26 cellular contexts compared by ENCODE assay signal in genomic region chr2:120549841-120550240, GRCh38.
DNase-seq lines count a peak whose midpoint lies in the region; ATAC-seq, FAIRE-seq and TF ChIP-seq lines count a peak whose summit lies in the region.
"Had no signal": no experiment of that assay in that cellular context is flagged by ENCODE, and none has a peak within 500 bp of the region (broad histone marks: within the 10 kb centered on the region; RNA-seq: fewer than 3 reads in every experiment).

No MANE protein-coding gene starts in this region.

- no peak overlapping the region; a peak in 1 of 4 replicates for H4K8ac ChIP-seq in IMR-90 (ENCODE audit: low read depth in 2 of 2, low read length in 2 of 2)

- H3K56ac ChIP-seq in IMR-90 (ENCODE audit: extremely low read depth, insufficient read depth, low read length): no peak overlapping the region

- H3K4me1 ChIP-seq in IMR-90 (ENCODE audit: control insufficient read depth, insufficient read depth, low read length) (peaks cover 26% of the 10 kb centered on the region), HepG2 (ENCODE audit: insufficient read depth, low read length) (peaks cover 100% of the 10 kb centered on the region), subcutaneous abdominal adipose tissue (ENCODE audit: control insufficient read depth in 5 of 5, insufficient read depth in 5 of 5, low read length in 5 of 5) (peaks cover 32 to 63% (median 56%) of the 10 kb centered on the region in 5 donors)

- H2BK120ac ChIP-seq in IMR-90 (ENCODE audit: low read depth, low read length): 0 out of 2 replicates have a peak overlapping the region, but pooled peaks have one; percentile 7

- 57% methylated on average over 1 of the region's 6 CpGs; no CpG with 5 or more reads in 1 of the 2 experiments for WGBS in IMR-90 (ENCODE audit: extremely low coverage in 2 of 2, insufficient read length in 1 of 2), 2 experiments
- WGBS in HepG2 (ENCODE audit: low lambda C conversion rate): 92% methylated on average over 6 of the region's 6 CpGs

- TF ChIP-seq EP300 in HepG2 (IDR thresholded peaks at IDR 0.05; ENCODE audit: low read depth in 2 of 2, low read length in 2 of 2) (no peak), HepG2 (CRISPR knock-in tag; IDR thresholded peaks at IDR 0.05; ENCODE audit: borderline replicate concordance) (no peak)

- FAIRE-seq in HepG2 (lab: Jason Lieb, UNC): no peak
- FAIRE-seq: A549, GM12892, GM19239, H1 had no signal

- no peaks in the 10 kb centered on the region for H3K79me1 ChIP-seq in IMR-90 (ENCODE audit: low read depth in 1 of 2, low read length in 2 of 2)

- H2BK20ac ChIP-seq in IMR-90 (ENCODE audit: low read depth, low read length): peak overlapping the region; percentile 28; the same call in 1 of the 2 replicates

- no peak for TF ChIP-seq POLR2A in IMR-90 (IDR thresholded peaks at IDR 0.05; ENCODE audit: low read depth, low read length)
- no peak for TF ChIP-seq POLR2A in HepG2 (IDR thresholded peaks at IDR 0.05; ENCODE audit: insufficient read depth in 1 of 2, low read depth in 2 of 2, low read length in 2 of 2)

- H3K9me3 ChIP-seq in IMR-90 (ENCODE audit: control insufficient read depth, insufficient read depth, low read length): no peaks in the 10 kb centered on the region
- no peaks in the 10 kb centered on the region for H3K9me3 ChIP-seq in HepG2 (ENCODE audit: low read length)
- no peaks in the 10 kb centered on the region for H3K9me3 ChIP-seq in subcutaneous abdominal adipose tissue (ENCODE audit: control insufficient read depth in 5 of 5, low read length in 5 of 5)
- H3K9me3 ChIP-seq: A549; BLaER1 treated with 17β-estradiol and CSF1 and Interleukin-3, amounts not matched to agents 10 nM and 100 nM had no signal

- POLR2A ChIA-PET in IMR-90 (lab: Charles Lee; ENCODE audit: unreplicated experiment) (no interaction called here), HepG2 (lab: Yijun Ruan, JAX) (interaction anchor here (1.1 to 6.3 kb wide), 6 partner anchors 10 to 207 kb away, joined by 3 to 105 read pairs (median 4); no protein-coding TSS in a partner anchor)

- H3K27me3 ChIP-seq in IMR-90 (ENCODE audit: control insufficient read depth, insufficient read depth, low read length): peaks cover 6% of the 10 kb centered on the region; the same call in 1 of the 2 replicates
- H3K27me3 ChIP-seq in HepG2 (ENCODE audit: control insufficient read depth in 1 of 2, insufficient read depth in 2 of 2, low read length in 2 of 2): no peaks in the 10 kb centered on the region
- H3K27me3 ChIP-seq in subcutaneous abdominal adipose tissue (ENCODE audit: control insufficient read depth in 5 of 5, insufficient read depth in 4 of 5, low read length in 5 of 5): no peaks in the 10 kb centered on the region
- H3K27me3 ChIP-seq: BLaER1 treated with 17β-estradiol and CSF1 and Interleukin-3, amounts not matched to agents 10 nM and 100 nM had no signal

- H3K14ac ChIP-seq in IMR-90 (replicated peaks; ENCODE audit: low read depth, low read length): no peak overlapping the region

- peak overlapping the region; percentile 46; the same call in 1 of the 2 replicates for H4K91ac ChIP-seq in IMR-90 (ENCODE audit: insufficient read depth, low read depth, low read length)

- H3K4ac ChIP-seq in IMR-90 (ENCODE audit: low read depth, low read length): no peak overlapping the region

- H3K27ac ChIP-seq in IMR-90 (ENCODE audit: insufficient read depth, low read length) (no peak overlapping the region), HepG2 (ENCODE audit: extremely low read length, insufficient read depth, low read length) (peak overlapping the region; percentile 70), subcutaneous abdominal adipose tissue (ENCODE audit: low read depth, low read length) (peak overlapping the region; percentile 85)
- H3K27ac ChIP-seq: A549, PC-9 had no signal

- DNase-seq in DMS79 (lab: John Stamatoyannopoulos, UW): peak; percentile 30
- no peak for DNase-seq in IMR-90
- no peak for DNase-seq in HepG2 (ENCODE audit: low spot score)
- DNase-seq in SHP77 treated with DMSO at 0.1 percent for 48 hours (lab: John Stamatoyannopoulos, UW): no peak
- DNase-seq: AML-193; CD4-positive, alpha-beta T cell; DMS53; EL; GDM1; HCEC 1CT; Karpas-422; NCI-H1092 treated with DMSO at 0.1 percent for 48 hours; NCI-H1436; NCI-H187; NCI-H2081 treated with DMSO at 0.1 percent for 48 hours; NCI-H748 treated with DMSO at 0.1 percent for 48 hours; PC-9; SHP77 had no signal

- dilution Hi-C loops in IMR-90 (cut with HindIII; ENCODE audit: low sequenced_read_pairs, unreplicated experiment): no loop called here

- no peak overlapping the region for H3K18ac ChIP-seq in IMR-90 (ENCODE audit: low read depth, low read length)

- no peak for TF ChIP-seq RAD21 in IMR-90 (IDR thresholded peaks at IDR 0.05; ENCODE audit: low read length)
- TF ChIP-seq RAD21 in HepG2 (CRISPR knock-in tag; IDR thresholded peaks at IDR 0.05): no peak

- H2AK9ac ChIP-seq in IMR-90 (replicated peaks; ENCODE audit: low read depth, low read length, poor library complexity): no peak overlapping the region

- H3K36me3 ChIP-seq in IMR-90 (ENCODE audit: control insufficient read depth, insufficient read depth, low read length) (no peaks in the 10 kb centered on the region), HepG2 (replicated peaks in 1 of 2; ENCODE audit: control insufficient read depth in 1 of 2, insufficient read depth in 2 of 2, low read length in 2 of 2) (no peaks in the 10 kb centered on the region), subcutaneous abdominal adipose tissue (ENCODE audit: control insufficient read depth in 5 of 5, insufficient read depth in 5 of 5, low read length in 5 of 5) (no peaks in the 10 kb centered on the region)
- H3K36me3 ChIP-seq: BLaER1 treated with 17β-estradiol and CSF1 and Interleukin-3, amounts not matched to agents 10 nM and 100 nM had no signal

- no TSS peak for BruUV-seq in IMR-90 (replicated peaks; lab: Mats Ljungman, UMichigan)
- BruUV-seq in HepG2 (replicated peaks; lab: Mats Ljungman, UMichigan): no TSS peak

- H3K23ac ChIP-seq in IMR-90 (ENCODE audit: low read depth, low read length): no peak overlapping the region

- in situ Hi-C loops in IMR-90 (cut with MboI; ENCODE audit: low sequenced_read_pairs): no loop called here
- in situ Hi-C loops in HepG2 (cut with HindIII; ENCODE audit: extremely low pct_ligation_motif_present, low pct_unique_long_range_greater_than_20kb): loop anchor here (5.0 to 10.0 kb wide), 3 partner anchors 33 to 208 kb away; no protein-coding TSS in a partner anchor

- H2AFZ ChIP-seq in IMR-90 (replicated peaks; ENCODE audit: low read length, poor library complexity) (no peak overlapping the region), HepG2 (ENCODE audit: low read length) (no peak overlapping the region)
- H2AFZ ChIP-seq: PC-9 had no signal

- H3K9me1 ChIP-seq in IMR-90 (ENCODE audit: insufficient read depth, low read length): peaks cover 10% of the 10 kb centered on the region

- no peaks in the 10 kb centered on the region for H3K79me2 ChIP-seq in HepG2 (ENCODE audit: insufficient read depth, low read length)

- ATAC-seq in IMR-90 (ENCODE audit: low read depth): no peak
- ATAC-seq in HepG2: no peak
- ATAC-seq in HG03565 (IDR thresholded peaks at IDR 0.05; ENCODE audit: unreplicated experiment): no peak
- ATAC-seq in GM18873 (IDR thresholded peaks at IDR 0.05; ENCODE audit: low FRiP score, unreplicated experiment): no peak
- ATAC-seq: A549 had no signal

- H3K9ac ChIP-seq in IMR-90 (ENCODE audit: low read depth, low read length) (no peak overlapping the region), HepG2 (ENCODE audit: insufficient read depth, low read depth, low read length) (no peak overlapping the region), subcutaneous abdominal adipose tissue (ENCODE audit: low read length in 5 of 5) (no peak overlapping the region)
- H3K9ac ChIP-seq: BLaER1 treated with 17β-estradiol and CSF1 and Interleukin-3, amounts not matched to agents 10 nM and 100 nM had no signal

- H3K4me2 ChIP-seq in IMR-90 (ENCODE audit: low read depth, low read length) (no peak overlapping the region), HepG2 (ENCODE audit: low read depth, low read length) (no peak overlapping the region)
- H3K4me2 ChIP-seq: A549, PC-9 had no signal

- peak overlapping the region; percentile 67; the same call in 2 of the 3 replicates for H2BK15ac ChIP-seq in IMR-90 (ENCODE audit: low read depth, low read length)

- no peak overlapping the region for H2AK5ac ChIP-seq in IMR-90 (ENCODE audit: low read depth, low read length)

- H4K5ac ChIP-seq in IMR-90 (ENCODE audit: low read depth, low read length): no peak overlapping the region

- TF ChIP-seq CTCF in IMR-90 (conservative IDR thresholded peaks at IDR 0.05; ENCODE audit: low read depth, low read length) (no peak), HepG2 (CRISPR knock-in tag; IDR thresholded peaks at IDR 0.05) (no peak)

- CTCF ChIA-PET in IMR-90 (lab: Yijun Ruan, JAX): interaction anchor here (1.4 kb wide), 1 partner anchor 53 kb away, joined by 3 read pairs; no protein-coding TSS in a partner anchor
- CTCF ChIA-PET in HepG2 (lab: Yijun Ruan, JAX; ENCODE audit: low intra/inter-chr PET ratio, low total read pairs): no interaction called here

- intact Hi-C loops in IMR-90 (cut with micrococcal nuclease) (no loop called here), HepG2 (cut with micrococcal nuclease; ENCODE audit: unreplicated experiment) (loop anchor here (5.0 kb wide), 3 partner anchors 48 to 153 kb away; no protein-coding TSS in a partner anchor)

- no peak overlapping the region for H3K4me3 ChIP-seq in IMR-90 (ENCODE audit: insufficient read depth, low read depth, low read length)
- H3K4me3 ChIP-seq in HepG2 (replicated peaks in 1 of 3; ENCODE audit: insufficient read depth in 1 of 3, low read depth in 2 of 3, low read length in 3 of 3): no peak overlapping the region
- H3K4me3 ChIP-seq in subcutaneous abdominal adipose tissue (ENCODE audit: low read depth in 1 of 5, low read length in 5 of 5): no peak overlapping the region
- H3K4me3 ChIP-seq: A549; BLaER1 treated with 17β-estradiol and CSF1 and Interleukin-3, amounts not matched to agents 10 nM and 100 nM; PC-9 had no signal

- H2BK5ac ChIP-seq in IMR-90 (ENCODE audit: low read depth, low read length, poor library complexity, severe bottlenecking): no peak overlapping the region

- H4K20me1 ChIP-seq in IMR-90 (ENCODE audit: insufficient read depth, low read length): no peaks in the 10 kb centered on the region
- H4K20me1 ChIP-seq in HepG2 (ENCODE audit: insufficient read depth, low read length): no peaks in the 10 kb centered on the region
- H4K20me1 ChIP-seq: BLaER1 treated with 17β-estradiol and CSF1 and Interleukin-3, amounts not matched to agents 10 nM and 100 nM had no signal

TF ChIP-seq in IMR-90, 13 proteins besides CTCF, POLR2A, EP300 and RAD21 (continues in another document):
- TF ChIP-seq RFX5 (IDR thresholded peaks at IDR 0.05; ENCODE audit: low read depth, low read length) (no peak), CEBPB (IDR thresholded peaks at IDR 0.05; ENCODE audit: low read depth, low read length) (no peak), FOS (IDR thresholded peaks at IDR 0.05; ENCODE audit: low read depth, low read length) (no peak), NFE2L2 (IDR thresholded peaks at IDR 0.05; ENCODE audit: low read depth, low read length) (no peak)
